ENCODE assay signal across 17 cellular contexts in genomic region chr1:208129057-208129456, GRCh38.
DNase-seq lines count a peak whose midpoint lies in the region; ATAC-seq and TF ChIP-seq lines count a peak whose summit lies in the region.
"Had no signal": no experiment of that assay in that cellular context is flagged by ENCODE, and none has a peak within 500 bp of the region (broad histone marks: within the 10 kb centered on the region; RNA-seq: fewer than 3 reads in every experiment).

No MANE protein-coding gene starts in this region.

- peaks cover 0 to 20% (median 10%) of the 10 kb centered on the region in 4 donors for H3K4me1 ChIP-seq in sigmoid colon

- H3K27me3 ChIP-seq in sigmoid colon: no peaks in the 10 kb centered on the region
- H3K27me3 ChIP-seq: BLaER1 treated with 17β-estradiol and CSF1 and Interleukin-3, amounts not matched to agents 10 nM and 100 nM had no signal

- no peaks in the 10 kb centered on the region for H3K36me3 ChIP-seq in sigmoid colon
- H3K36me3 ChIP-seq: BLaER1 treated with 17β-estradiol and CSF1 and Interleukin-3, amounts not matched to agents 10 nM and 100 nM had no signal

- intact Hi-C loops in sigmoid colon (cut with DNase I): loop anchor here (5.0 kb wide), 1 partner anchor 97 kb away; no protein-coding TSS in a partner anchor

- no peaks in the 10 kb centered on the region for H3K9me3 ChIP-seq in sigmoid colon
- H3K9me3 ChIP-seq: BLaER1 treated with 17β-estradiol and CSF1 and Interleukin-3, amounts not matched to agents 10 nM and 100 nM had no signal

- TF ChIP-seq CTCF in sigmoid colon (IDR thresholded peaks at IDR 0.05): no peak

- no peak overlapping the region for H3K27ac ChIP-seq in sigmoid colon
- H3K27ac ChIP-seq: BLaER1 treated with 17β-estradiol and CSF1 and Interleukin-3, amounts not matched to agents 10 nM and 100 nM; GM23248 had no signal

- 12 to 17% methylated on average over 1 of the region's 1 CpG for WGBS in sigmoid colon, 2 donors

- H3K4me3 ChIP-seq in sigmoid colon: no peak overlapping the region
- H3K4me3 ChIP-seq: BLaER1 treated with 17β-estradiol and CSF1 and Interleukin-3, amounts not matched to agents 10 nM and 100 nM; GM23248 had no signal

- DNase-seq in NCI-H1105 treated with DMSO at 0.1 percent for 48 hours (lab: John Stamatoyannopoulos, UW): peak; percentile 20
- DNase-seq in NCI-H1105 (lab: John Stamatoyannopoulos, UW): no peak
- DNase-seq in COR-L47 (lab: John Stamatoyannopoulos, UW): peak; percentile 77
- DNase-seq in sigmoid colon: peak; percentile 48
- DNase-seq: 8988T; CD8-positive, alpha-beta T cell; DMS 273 treated with DMSO at 0.1 percent for 48 hours; DMS53; DND-41; GM23248; H7; HFFc6 had no signal

- ATAC-seq in SK-N-SH treated with all-trans-retinoic acid at 6 μM for 48 hours (peak; percentile 7; the same call in 1 of the 3 replicates), HG02870 (IDR thresholded peaks at IDR 0.05; ENCODE audit: unreplicated experiment) (no peak), HG03108 (IDR thresholded peaks at IDR 0.05; ENCODE audit: unreplicated experiment) (no peak)
- ATAC-seq: CD8-positive, alpha-beta T cell; HCT116 had no signal

- no peak for TF ChIP-seq EP300 in sigmoid colon (IDR thresholded peaks at IDR 0.05)

- no peak for TF ChIP-seq POLR2A in sigmoid colon (IDR thresholded peaks at IDR 0.05)

TF ChIP-seq in SK-N-SH treated with all-trans-retinoic acid at 6 μM for 48 hours, 23 proteins besides CTCF, POLR2A, EP300 and RAD21:
- no peak for TF ChIP-seq RARB (CRISPR knock-in tag; IDR thresholded peaks at IDR 0.05)
- no peak for TF ChIP-seq GLIS3 (CRISPR knock-in tag; IDR thresholded peaks at IDR 0.05)
- no peak for TF ChIP-seq CREB5 (CRISPR knock-in tag; IDR thresholded peaks at IDR 0.05; ENCODE audit: low read depth)
- no peak for TF ChIP-seq ZNF8 (CRISPR knock-in tag; IDR thresholded peaks at IDR 0.05)
- TF ChIP-seq ZC3H10 (CRISPR knock-in tag; IDR thresholded peaks at IDR 0.05): no peak
TF ChIP-seq in SK-N-SH treated with all-trans-retinoic acid at 6 μM for 48 hours: peak in this region for 0.
